In genomic region chr15:51341366-51342248, GRCh38 we compare ENCODE assay signal across 8 cellular contexts. TPM values are rescaled to one million over a fixed set of nuclear protein-coding genes. Genes with fewer than 3 reads are reported as not detected.
DNase-seq lines count a peak whose midpoint lies in the region; ATAC-seq and TF ChIP-seq lines count a peak whose summit lies in the region.

Gene GLDN (plus strand): TSS chr15:51341655. CDS start chr15:51341685, 30 bp downstream.

- H3K4me3 ChIP-seq in right atrium auricular region, result peak within 1 kb of the TSS; percentile 25 to 59

- no peaks in the 10 kb centered on the region for H3K36me3 ChIP-seq in right atrium auricular region

- H3K27me3 ChIP-seq in right atrium auricular region, result no peaks in the 10 kb centered on the region

- peak within 1 kb of the TSS; percentile 32 to 61 for H3K27ac ChIP-seq in right atrium auricular region

- no peaks in the 10 kb centered on the region for H3K9me3 ChIP-seq in right atrium auricular region

- no peak for TF ChIP-seq CTCF in right atrium auricular region (IDR thresholded peaks at IDR 0.05)

- intact Hi-C loops in posterior cingulate gyrus (cut with DNase I), result loop anchor here (2.0 to 5.0 kb wide), 2 partner anchors 44 to 59 kb away; no protein-coding TSS in a partner anchor

- H3K4me1 ChIP-seq in right atrium auricular region, result peaks cover 0 to 18% of the 10 kb centered on the region in 2 donors

- peak; percentile 57 for ATAC-seq in SK-N-SH treated with all-trans-retinoic acid at 6 μM for 48 hours
- ATAC-seq in GM21526 (IDR thresholded peaks at IDR 0.05; ENCODE audit: low FRiP score, unreplicated experiment), result no peak
- ATAC-seq in HG03135 (IDR thresholded peaks at IDR 0.05; ENCODE audit: unreplicated experiment), result no peak
- ATAC-seq in GM18867 (IDR thresholded peaks at IDR 0.05; ENCODE audit: unreplicated experiment), result no peak

- peak; percentile 51 for DNase-seq in GM03348 (ENCODE audit: low spot score)
- DNase-seq in right atrium auricular region (ENCODE audit: low spot score), result no peak
- DNase-seq in posterior cingulate gyrus, result peak; percentile 69 to 98 (median 82)
- DNase-seq in T1000 (lab: John Stamatoyannopoulos, UW), result no peak

TF ChIP-seq in SK-N-SH treated with all-trans-retinoic acid at 6 μM for 48 hours, 23 proteins besides CTCF, POLR2A, EP300 and RAD21:
- no peak for TF ChIP-seq CSDC2 (CRISPR knock-in tag; IDR thresholded peaks at IDR 0.05)
- no peak for TF ChIP-seq BACH2 (CRISPR knock-in tag; IDR thresholded peaks at IDR 0.05; ENCODE audit: borderline replicate concordance)
- TF ChIP-seq ZNF8 (CRISPR knock-in tag; IDR thresholded peaks at IDR 0.05), result no peak
- no peak for TF ChIP-seq GLIS3 (CRISPR knock-in tag; IDR thresholded peaks at IDR 0.05)
- no peak for TF ChIP-seq PATZ1 (CRISPR knock-in tag; IDR thresholded peaks at IDR 0.05; ENCODE audit: borderline replicate concordance)
- no peak for TF ChIP-seq OSR1 (CRISPR knock-in tag; IDR thresholded peaks at IDR 0.05)
- TF ChIP-seq CSRNP3 (CRISPR knock-in tag; IDR thresholded peaks at IDR 0.05), result no peak
- TF ChIP-seq TCF4 (CRISPR knock-in tag; IDR thresholded peaks at IDR 0.05; ENCODE audit: borderline replicate concordance), result no peak
- no peak for TF ChIP-seq ZC3H10 (CRISPR knock-in tag; IDR thresholded peaks at IDR 0.05)
- no peak for TF ChIP-seq TOX (CRISPR knock-in tag; IDR thresholded peaks at IDR 0.05; ENCODE audit: borderline replicate concordance)
- TF ChIP-seq ARNTL (CRISPR knock-in tag; IDR thresholded peaks at IDR 0.05; ENCODE audit: borderline replicate concordance, low read depth), result no peak
- no peak for TF ChIP-seq POU6F1 (CRISPR knock-in tag; IDR thresholded peaks at IDR 0.05; ENCODE audit: borderline replicate concordance, low read depth)
- no peak for TF ChIP-seq CREB5 (CRISPR knock-in tag; IDR thresholded peaks at IDR 0.05; ENCODE audit: low read depth)
- TF ChIP-seq ZFP3 (CRISPR knock-in tag; IDR thresholded peaks at IDR 0.05), result no peak
- TF ChIP-seq ZFP30 (CRISPR knock-in tag; IDR thresholded peaks at IDR 0.05), result no peak
- no peak for TF ChIP-seq ESRRG (CRISPR knock-in tag; IDR thresholded peaks at IDR 0.05)

RNA-seq across cellular contexts. Expression of gene GLDN, which starts in this region (rescaled TPM):
- total RNA-seq in right atrium auricular region, result 1 to 10 TPM; 1.9 to 9.4 TPM

Comparison
In these comparisons a context has a peak if more than half of its experiments do, and no peak if none do; other contexts are left out.
1. DNase-seq: peak in GM03348 (single experiment) and posterior cingulate gyrus (10 of 10); none in right atrium auricular region (single experiment) and T1000 (single experiment).